15 cellular contexts compared by ENCODE assay signal in the genomic region with DNA sequence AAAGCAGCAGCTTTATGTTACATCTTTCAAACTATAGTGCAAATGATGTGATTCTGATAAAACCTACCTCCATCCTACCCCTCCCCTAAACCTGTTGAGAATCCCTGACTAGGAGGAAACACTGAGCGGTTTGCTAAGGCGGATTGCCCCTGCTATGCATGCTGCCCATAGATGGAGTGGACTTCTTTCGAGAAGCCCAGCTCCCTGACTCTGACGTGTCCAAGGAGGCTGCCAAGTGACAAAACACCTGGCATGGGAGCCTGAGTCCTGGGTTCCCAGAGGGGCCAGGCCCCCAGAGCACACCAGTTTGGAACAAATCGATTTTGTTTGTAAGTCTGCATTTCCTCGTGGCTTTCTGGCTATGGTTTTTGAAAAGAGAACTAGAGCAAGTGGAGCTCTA. TPM values are rescaled to one million over a fixed set of nuclear protein-coding genes. Genes with fewer than 3 reads are reported as not detected.
DNase-seq lines count a peak whose midpoint lies in the region; ATAC-seq, FAIRE-seq and TF ChIP-seq lines count a peak whose summit lies in the region.
"Had no signal": no experiment of that assay in that cellular context is flagged by ENCODE, and none has a peak within 500 bp of the region (broad histone marks: within the 10 kb centered on the region; RNA-seq: fewer than 3 reads in every experiment).

No MANE protein-coding gene starts in this region.

- no peak for FAIRE-seq in HepG2 (lab: Jason Lieb, UNC)
- FAIRE-seq: GM19239, kidney, RCC 7860 had no signal

- CTCF ChIA-PET in HepG2 (lab: Yijun Ruan, JAX; ENCODE audit: low intra/inter-chr PET ratio, low total read pairs) = no interaction called here

- no TSS peak for BruUV-seq in HepG2 (replicated peaks; lab: Mats Ljungman, UMichigan)

- peak overlapping the region; percentile 90 for H3K27ac Mint-ChIP-seq in T-helper 17 cell

- ATAC-seq in HepG2 = no peak
- ATAC-seq in right lobe of liver = no peak
- ATAC-seq in T-helper 17 cell = no peak
- no peak for ATAC-seq in HG02840 (IDR thresholded peaks at IDR 0.05; ENCODE audit: low FRiP score, unreplicated experiment)
- no peak for ATAC-seq in HG03342 (IDR thresholded peaks at IDR 0.05; ENCODE audit: unreplicated experiment)

- H3K4me2 ChIP-seq in HepG2 (ENCODE audit: low read depth, low read length) (peak overlapping the region; percentile 94), hepatocyte (peak overlapping the region; percentile 84)

- intact Hi-C loops in HepG2 (cut with micrococcal nuclease; ENCODE audit: unreplicated experiment) = no loop called here
- intact Hi-C loops in right lobe of liver (cut with DNase I) = no loop called here

- in situ Hi-C loops in HepG2 (cut with HindIII; ENCODE audit: extremely low pct_ligation_motif_present, low pct_unique_long_range_greater_than_20kb) = loop anchor here (25.0 kb wide), 1 partner anchor 858 kb away; a partner anchor contains a TSS

- H2AFZ ChIP-seq in HepG2 (ENCODE audit: low read length) (no peak overlapping the region), hepatocyte (no peak overlapping the region)

- no peak for TF ChIP-seq EP300 in HepG2 (IDR thresholded peaks at IDR 0.05; ENCODE audit: low read depth in 2 of 2, low read length in 2 of 2)
- no peak for TF ChIP-seq EP300 in HepG2 (CRISPR knock-in tag; IDR thresholded peaks at IDR 0.05; ENCODE audit: borderline replicate concordance)

- no peaks in the 10 kb centered on the region for H3K9me2 ChIP-seq in hepatocyte (replicated peaks; ENCODE audit: insufficient read depth)

- H3K4me1 ChIP-seq in HepG2 (ENCODE audit: insufficient read depth, low read length) (peaks cover 57% of the 10 kb centered on the region), right lobe of liver (peaks cover 0 to 9% (median 3%) of the 10 kb centered on the region in 4 donors), hepatocyte (ENCODE audit: insufficient read depth) (peaks cover 14% of the 10 kb centered on the region), stomach smooth muscle (ENCODE audit: control insufficient read depth, insufficient read depth, low read length) (peaks cover 27% of the 10 kb centered on the region)

- H4K20me1 ChIP-seq in HepG2 (ENCODE audit: insufficient read depth, low read length) = peaks cover 4% of the 10 kb centered on the region; the same call in 1 of the 2 replicates
- peaks cover 6% of the 10 kb centered on the region for H4K20me1 ChIP-seq in hepatocyte (ENCODE audit: insufficient read depth, poor library complexity, severe bottlenecking)

- H3K79me2 ChIP-seq in HepG2 (ENCODE audit: insufficient read depth, low read length) (peaks cover 30% of the 10 kb centered on the region), hepatocyte (peaks cover 24% of the 10 kb centered on the region)

- TF ChIP-seq POLR2A in HepG2 (IDR thresholded peaks at IDR 0.05; ENCODE audit: insufficient read depth in 1 of 2, low read depth in 2 of 2, low read length in 2 of 2) = no peak
- no peak for TF ChIP-seq POLR2A in right lobe of liver (IDR thresholded peaks at IDR 0.05)

- no peak overlapping the region for H3K27ac ChIP-seq in HepG2 (ENCODE audit: extremely low read length, insufficient read depth, low read length)
- H3K27ac ChIP-seq in right lobe of liver = no peak overlapping the region
- H3K27ac ChIP-seq in hepatocyte = no peak overlapping the region
- peak overlapping the region; percentile 86 for H3K27ac ChIP-seq in stomach smooth muscle (ENCODE audit: low read length)

- H3K4me3 ChIP-seq in HepG2 (replicated peaks in 1 of 3; ENCODE audit: insufficient read depth in 1 of 3, low read depth in 2 of 3, low read length in 3 of 3) = 0 out of 6 replicates have a peak overlapping the region, but pooled peaks of 1 of the 3 experiments have one; percentile 95
- no peak overlapping the region for H3K4me3 ChIP-seq in right lobe of liver
- no peak overlapping the region for H3K4me3 ChIP-seq in hepatocyte
- peak overlapping the region; percentile 89 to 93 for H3K4me3 ChIP-seq in stomach smooth muscle (ENCODE audit: low read length in 2 of 2)

- peaks cover 11% of the 10 kb centered on the region for H3K36me3 Mint-ChIP-seq in T-helper 17 cell (ENCODE audit: low read depth)

- H3K4me3 Mint-ChIP-seq in T-helper 17 cell = peak overlapping the region; percentile 94

- peaks cover 31% of the 10 kb centered on the region for H3K4me1 Mint-ChIP-seq in T-helper 17 cell

- H3K36me3 ChIP-seq in HepG2 (replicated peaks in 1 of 2; ENCODE audit: control insufficient read depth in 1 of 2, insufficient read depth in 2 of 2, low read length in 2 of 2) (no peaks in the 10 kb centered on the region), right lobe of liver (no peaks in the 10 kb centered on the region), hepatocyte (replicated peaks; ENCODE audit: insufficient read depth, low read depth) (no peaks in the 10 kb centered on the region), stomach smooth muscle (ENCODE audit: control insufficient read depth in 2 of 2, insufficient read depth in 2 of 2, low read length in 2 of 2) (no peaks in the 10 kb centered on the region)

- H3K9ac ChIP-seq in HepG2 (ENCODE audit: insufficient read depth, low read depth, low read length) = peak overlapping the region; percentile 87; the same call in 1 of the 2 replicates
- H3K9ac ChIP-seq in stomach smooth muscle (ENCODE audit: low read length in 2 of 2) = no peak overlapping the region

- TF ChIP-seq CTCF in HepG2 (CRISPR knock-in tag; IDR thresholded peaks at IDR 0.05) (no peak), right lobe of liver (IDR thresholded peaks at IDR 0.05) (no peak), hepatocyte (IDR thresholded peaks at IDR 0.05; ENCODE audit: poor library complexity) (no peak)

- H3K9me3 ChIP-seq in HepG2 (ENCODE audit: low read length) = no peaks in the 10 kb centered on the region
- no peaks in the 10 kb centered on the region for H3K9me3 ChIP-seq in right lobe of liver
- H3K9me3 ChIP-seq in T-helper 17 cell (ENCODE audit: control insufficient read depth, low read length, poor library complexity, severe bottlenecking) = no peaks in the 10 kb centered on the region
- no peaks in the 10 kb centered on the region for H3K9me3 ChIP-seq in hepatocyte (ENCODE audit: low read depth)
- no peaks in the 10 kb centered on the region for H3K9me3 ChIP-seq in stomach smooth muscle (ENCODE audit: control insufficient read depth in 2 of 2, low read length in 2 of 2)

- H3K27me3 Mint-ChIP-seq in T-helper 17 cell = no peaks in the 10 kb centered on the region

- WGBS in HepG2 (ENCODE audit: low lambda C conversion rate) = 75% methylated on average over 6 of the region's 6 CpGs
- 74% methylated on average over 2 of the region's 6 CpGs for WGBS in right lobe of liver (ENCODE audit: insufficient coverage, low coverage, low lambda C conversion rate, missing lambda C conversion rate)
- 96% methylated on average over 6 of the region's 6 CpGs for whole genome bisulfite sequencing in hepatocyte (ENCODE audit: low lambda C conversion rate, missing lambda C conversion rate)

- DNase-seq in HepG2 (ENCODE audit: low spot score) (no peak), right lobe of liver (no peak), T-helper 17 cell (no peak), hepatocyte (ENCODE audit: low spot score) (no peak), NCI-H2171 treated with DMSO at 0.1 percent for 48 hours (lab: John Stamatoyannopoulos, UW) (no peak)
- DNase-seq: activated CD8-positive, alpha-beta memory T cell treated with anti-CD3 and anti-CD28 coated beads, Interleukin-2, amount 50 U/mL, for 48 hours; kidney; MM.1S; NCI-H226; T-helper 9 cell had no signal

- POLR2A ChIA-PET in HepG2 (lab: Yijun Ruan, JAX) = no interaction called here

- H3K27me3 ChIP-seq in HepG2 (ENCODE audit: control insufficient read depth in 1 of 2, insufficient read depth in 2 of 2, low read length in 2 of 2) (no peaks in the 10 kb centered on the region; a peak in 1 of 5 replicates), right lobe of liver (no peaks in the 10 kb centered on the region), hepatocyte (no peaks in the 10 kb centered on the region), stomach smooth muscle (ENCODE audit: control insufficient read depth in 1 of 2, insufficient read depth in 2 of 2, low read length in 2 of 2) (no peaks in the 10 kb centered on the region)

- no peak for TF ChIP-seq RAD21 in HepG2 (CRISPR knock-in tag; IDR thresholded peaks at IDR 0.05)

TF ChIP-seq in HepG2, 621 proteins besides CTCF, POLR2A, EP300 and RAD21:
- TF ChIP-seq ZNF878 (CRISPR knock-in tag; IDR thresholded peaks at IDR 0.05) = no peak
- TF ChIP-seq ZC3H13 (CRISPR knock-in tag; IDR thresholded peaks at IDR 0.05) = 0 out of 2 replicates have a peak, but pooled peaks have one; percentile 26
- peak; percentile 79 for TF ChIP-seq ZBTB38 (CRISPR knock-in tag; IDR thresholded peaks at IDR 0.05)
TF ChIP-seq in HepG2: peak in this region for 2.

RNA-seq across cellular contexts. Expression of a gene that starts 1.4 kb away (rescaled TPM):
- total RNA-seq in HepG2 (2016; rRNA removed; fragmentation: Illumina TruSeq; extraction: Trizol) (35.4 and 53.3 TPM in 2 replicates), right lobe of liver (10 to 100 TPM in 5 of 6 experiments, 1 to 10 TPM in 1; 8.2 to 56.2 (median 14.0) TPM), T-helper 17 cell (100 to 1,000 TPM in 1 of 2 donors, 10 to 100 TPM in 1; 96.4 to 106 TPM), hepatocyte (46.5 and 68.4 TPM in 2 replicates)
- 213 and 242 TPM in 2 replicates for total RNA-seq in HepG2 (2016; cell fraction: cytosol; rRNA removed; fragmentation: Illumina TruSeq; extraction: Trizol; ENCODE audit: low read depth)
- total RNA-seq in HepG2 (2016; cell fraction: insoluble cytoplasmic fraction; rRNA removed; fragmentation: Illumina TruSeq; extraction: Trizol) = 35.4 and 55.0 TPM in 2 replicates
- total RNA-seq in HepG2 (2016; cell fraction: membrane; rRNA removed; fragmentation: Illumina TruSeq; extraction: Trizol) = 82.8 and 94.5 TPM in 2 replicates
- 81.3 and 87.6 TPM in 2 replicates for total RNA-seq in HepG2 (2016; cell fraction: nucleus; rRNA removed; fragmentation: Illumina TruSeq; extraction: Trizol)
- polyA plus RNA-seq in HepG2 (2011; rRNA removed) (110 and 117 TPM in 2 replicates), hepatocyte (83.2 and 84.9 TPM in 2 replicates)
- 84.0 and 87.5 TPM in 2 replicates for polyA plus RNA-seq in HepG2 (2011; cell fraction: cytosol; rRNA removed)
- 63.2 and 66.8 TPM in 2 replicates for polyA plus RNA-seq in HepG2 (2011; cell fraction: nucleus; rRNA removed)
- polyA plus RNA-seq in HepG2 (2012) = 66.7 and 76.7 TPM in 2 replicates
- polyA plus RNA-seq in HepG2 (2016; cell fraction: cytosol; fragmentation: Illumina TruSeq; extraction: Trizol; ENCODE audit: low read depth) = 24.5 and 28.9 TPM in 2 replicates
- polyA plus RNA-seq in HepG2 (2016; cell fraction: insoluble cytoplasmic fraction; fragmentation: Illumina TruSeq; extraction: Trizol; ENCODE audit: low read depth) = 51.5 and 54.9 TPM in 2 replicates
- polyA plus RNA-seq in HepG2 (2016; cell fraction: membrane; fragmentation: Illumina TruSeq; extraction: Trizol; ENCODE audit: low read depth) = 39.9 TPM in 2 replicates
- 128 and 133 TPM in 2 replicates for polyA plus RNA-seq in HepG2 (2016; cell fraction: nucleus; fragmentation: Illumina TruSeq; extraction: Trizol; ENCODE audit: insufficient read depth, low read depth)
- 33.9 and 171 TPM in 2 replicates for polyA minus RNA-seq in HepG2 (2011; rRNA and poly(A)+ RNA removed; ENCODE audit: low replicate concordance)
- 65.9 and 83.0 TPM in 2 replicates for polyA minus RNA-seq in HepG2 (2011; cell fraction: cytosol; rRNA and poly(A)+ RNA removed)
- 109 TPM in 2 replicates for polyA minus RNA-seq in HepG2 (2011; cell fraction: nucleus; rRNA and poly(A)+ RNA removed)

Comparison
In these comparisons a context has a peak if more than half of its experiments do, and no peak if none do; other contexts are left out.
1. H3K4me3 ChIP-seq: peak in stomach smooth muscle (2 of 2); none in right lobe of liver (0 of 3) and hepatocyte (single experiment).